In the genomic region with DNA sequence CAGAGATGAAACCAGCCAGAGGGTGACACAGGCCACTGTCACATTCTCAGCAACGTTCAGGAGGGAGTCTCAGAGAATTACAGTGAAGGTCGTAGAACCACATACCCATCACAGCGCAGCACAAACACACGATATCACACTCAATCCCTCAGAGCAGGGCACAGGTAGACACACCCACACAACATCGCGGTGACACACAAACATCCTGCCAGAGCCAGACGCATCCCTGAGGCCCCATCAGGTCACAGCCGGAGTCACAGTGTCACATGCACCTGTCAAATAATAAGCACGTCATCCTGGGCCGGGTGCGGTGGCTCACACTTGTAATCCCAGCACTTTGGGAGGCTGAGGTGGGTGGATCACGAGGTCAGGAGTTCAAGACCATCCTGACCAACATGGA, we compare ENCODE assay signal across 1 cellular context.
TF ChIP-seq lines count a peak whose summit lies in the region.

No MANE protein-coding gene starts in this region.

TF ChIP-seq in HepG2, 621 proteins besides CTCF, POLR2A, EP300 and RAD21:
- TF ChIP-seq SAFB2 (CRISPR knock-in tag; IDR thresholded peaks at IDR 0.05; ENCODE audit: borderline replicate concordance, low read depth) (no peak), ZNF292 (CRISPR knock-in tag; IDR thresholded peaks at IDR 0.05; ENCODE audit: borderline replicate concordance, low read depth) (no peak), ZNF460 (CRISPR knock-in tag; IDR thresholded peaks at IDR 0.05; ENCODE audit: borderline replicate concordance) (peak; percentile 38; the same call in 1 of the 2 replicates), CREB1 (IDR thresholded peaks at IDR 0.05) (peak; percentile 59), CREB1 (CRISPR knock-in tag; IDR thresholded peaks at IDR 0.05) (no peak), ZNF780A (CRISPR knock-in tag; IDR thresholded peaks at IDR 0.05) (no peak), SAP130 (CRISPR knock-in tag; IDR thresholded peaks at IDR 0.05; ENCODE audit: low read depth) (peak; percentile 38; the same call in 1 of the 2 replicates)
- TF ChIP-seq, protein P1, sequence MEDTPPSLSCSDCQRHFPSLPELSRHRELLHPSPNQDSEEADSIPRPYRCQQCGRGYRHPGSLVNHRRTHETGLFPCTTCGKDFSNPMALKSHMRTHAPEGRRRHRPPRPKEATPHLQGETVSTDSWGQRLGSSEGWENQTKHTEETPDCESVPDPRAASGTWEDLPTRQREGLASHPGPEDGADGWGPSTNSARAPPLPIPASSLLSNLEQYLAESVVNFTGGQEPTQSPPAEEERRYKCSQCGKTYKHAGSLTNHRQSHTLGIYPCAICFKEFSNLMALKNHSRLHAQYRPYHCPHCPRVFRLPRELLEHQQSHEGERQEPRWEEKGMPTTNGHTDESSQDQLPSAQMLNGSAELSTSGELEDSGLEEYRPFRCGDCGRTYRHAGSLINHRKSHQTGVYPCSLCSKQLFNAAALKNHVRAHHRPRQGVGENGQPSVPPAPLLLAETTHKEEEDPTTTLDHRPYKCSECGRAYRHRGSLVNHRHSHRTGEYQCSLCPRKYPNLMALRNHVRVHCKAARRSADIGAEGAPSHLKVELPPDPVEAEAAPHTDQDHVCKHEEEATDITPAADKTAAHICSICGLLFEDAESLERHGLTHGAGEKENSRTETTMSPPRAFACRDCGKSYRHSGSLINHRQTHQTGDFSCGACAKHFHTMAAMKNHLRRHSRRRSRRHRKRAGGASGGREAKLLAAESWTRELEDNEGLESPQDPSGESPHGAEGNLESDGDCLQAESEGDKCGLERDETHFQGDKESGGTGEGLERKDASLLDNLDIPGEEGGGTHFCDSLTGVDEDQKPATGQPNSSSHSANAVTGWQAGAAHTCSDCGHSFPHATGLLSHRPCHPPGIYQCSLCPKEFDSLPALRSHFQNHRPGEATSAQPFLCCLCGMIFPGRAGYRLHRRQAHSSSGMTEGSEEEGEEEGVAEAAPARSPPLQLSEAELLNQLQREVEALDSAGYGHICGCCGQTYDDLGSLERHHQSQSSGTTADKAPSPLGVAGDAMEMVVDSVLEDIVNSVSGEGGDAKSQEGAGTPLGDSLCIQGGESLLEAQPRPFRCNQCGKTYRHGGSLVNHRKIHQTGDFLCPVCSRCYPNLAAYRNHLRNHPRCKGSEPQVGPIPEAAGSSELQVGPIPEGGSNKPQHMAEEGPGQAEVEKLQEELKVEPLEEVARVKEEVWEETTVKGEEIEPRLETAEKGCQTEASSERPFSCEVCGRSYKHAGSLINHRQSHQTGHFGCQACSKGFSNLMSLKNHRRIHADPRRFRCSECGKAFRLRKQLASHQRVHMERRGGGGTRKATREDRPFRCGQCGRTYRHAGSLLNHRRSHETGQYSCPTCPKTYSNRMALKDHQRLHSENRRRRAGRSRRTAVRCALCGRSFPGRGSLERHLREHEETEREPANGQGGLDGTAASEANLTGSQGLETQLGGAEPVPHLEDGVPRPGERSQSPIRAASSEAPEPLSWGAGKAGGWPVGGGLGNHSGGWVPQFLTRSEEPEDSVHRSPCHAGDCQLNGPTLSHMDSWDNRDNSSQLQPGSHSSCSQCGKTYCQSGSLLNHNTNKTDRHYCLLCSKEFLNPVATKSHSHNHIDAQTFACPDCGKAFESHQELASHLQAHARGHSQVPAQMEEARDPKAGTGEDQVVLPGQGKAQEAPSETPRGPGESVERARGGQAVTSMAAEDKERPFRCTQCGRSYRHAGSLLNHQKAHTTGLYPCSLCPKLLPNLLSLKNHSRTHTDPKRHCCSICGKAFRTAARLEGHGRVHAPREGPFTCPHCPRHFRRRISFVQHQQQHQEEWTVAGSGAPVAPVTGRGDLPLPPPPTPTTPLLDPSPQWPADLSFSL (CRISPR knock-in tag; IDR thresholded peaks at IDR 0.05), result peak; percentile 47; the same call in 1 of the 2 replicates
TF ChIP-seq in HepG2: peak in this region for 4.
